ENCODE assay signal across 20 cellular contexts in genomic region chr13:25648996-25649633, GRCh38.
"Had no signal": no experiment of that assay in that cellular context is flagged by ENCODE, and none has a peak within 500 bp of the region (broad histone marks: within the 10 kb centered on the region; RNA-seq: fewer than 3 reads in every experiment).

No MANE protein-coding gene starts in this region.

- H3K36me3 Mint-ChIP-seq: naive B cell; neural progenitor cell; stimulated activated memory B cell treated with anti-CD40 and anti-IgM and Interleukin-4, amounts not matched to agents 10 μg/mL and 1 μg/mL and 100 μg/mL, for 72 hours had no signal

- H3K27me3 ChIP-seq: gastrocnemius medialis, neural progenitor cell, spleen had no signal

- H3K4me3 ChIP-seq: gastrocnemius medialis, heart left ventricle, left ventricle myocardium inferior, neural progenitor cell, pancreas, spleen had no signal

- H3K4me2 ChIP-seq: neural progenitor cell had no signal

- H3K4me1 ChIP-seq: gastrocnemius medialis, heart left ventricle, left ventricle myocardium inferior, pancreas, spleen had no signal

- H3K9me3 ChIP-seq: gastrocnemius medialis, pancreas had no signal

- DNase-seq: activated CD4-positive, alpha-beta T cell treated with anti-CD3 and anti-CD28 coated beads, Interleukin-2, amount 10 ng/mL, durations not matched to agents 24 days and 14 days; activated CD8-positive, alpha-beta memory T cell treated with anti-CD3 and anti-CD28 coated beads for 24 hours; activated CD8-positive, alpha-beta memory T cell treated with anti-CD3 and anti-CD28 coated beads, Interleukin-2, amount 50 U/mL, for 48 hours; activated gamma-delta T cell; activated T-cell treated with anti-CD3 and anti-CD28 coated beads, Interleukin-2, amount 50 U/mL, for 72 hours; cerebellar nuclear complex; cortex of kidney; gastrocnemius medialis; heart left ventricle; left ventricle myocardium inferior; mammary epithelial cell; naive B cell; pancreas; spleen; stimulated activated CD4-positive, alpha-beta T cell treated with anti-CD3 and anti-CD28 coated beads, Interleukin-4, amount 100 ng/mL, for 4 hours; T-helper 1 cell; T-helper 9 cell had no signal

- H3K36me3 ChIP-seq: gastrocnemius medialis, heart left ventricle, left ventricle myocardium inferior, neural progenitor cell, pancreas, spleen had no signal

- H3K9ac ChIP-seq: neural progenitor cell had no signal

- H3K27ac Mint-ChIP-seq: activated CD4-positive, alpha-beta T cell treated with anti-CD3 and anti-CD28 coated beads, Interleukin-2, amount 10 ng/mL, durations not matched to agents 24 days and 14 days; activated naive CD4-positive, alpha-beta T cell treated with anti-CD3 and anti-CD28 coated beads, Interleukin-2, amount 50 U/mL, for 24 hours; activated T-cell treated with anti-CD3 and anti-CD28 coated beads, Interleukin-2, amount 50 U/mL, for 72 hours; naive B cell; neural progenitor cell; stimulated activated memory B cell treated with anti-CD40 and anti-IgM and Interleukin-4, amounts not matched to agents 10 μg/mL and 1 μg/mL and 100 μg/mL, for 72 hours had no signal

- H3K4me1 Mint-ChIP-seq: activated CD4-positive, alpha-beta T cell treated with anti-CD3 and anti-CD28 coated beads, Interleukin-2, amount 10 ng/mL, durations not matched to agents 24 days and 14 days; activated naive CD4-positive, alpha-beta T cell treated with anti-CD3 and anti-CD28 coated beads, Interleukin-2, amount 50 U/mL, for 24 hours; naive B cell; stimulated activated memory B cell treated with anti-CD40 and anti-IgM and Interleukin-4, amounts not matched to agents 10 μg/mL and 1 μg/mL and 100 μg/mL, for 72 hours had no signal

- H3K4me3 Mint-ChIP-seq: activated CD4-positive, alpha-beta T cell treated with anti-CD3 and anti-CD28 coated beads, Interleukin-2, amount 10 ng/mL, durations not matched to agents 24 days and 14 days; activated naive CD4-positive, alpha-beta T cell treated with anti-CD3 and anti-CD28 coated beads, Interleukin-2, amount 50 U/mL, for 24 hours; activated T-cell treated with anti-CD3 and anti-CD28 coated beads, Interleukin-2, amount 50 U/mL, for 72 hours; naive B cell; neural progenitor cell; stimulated activated memory B cell treated with anti-CD40 and anti-IgM and Interleukin-4, amounts not matched to agents 10 μg/mL and 1 μg/mL and 100 μg/mL, for 72 hours had no signal

- H3K27ac ChIP-seq: gastrocnemius medialis, heart left ventricle, left ventricle myocardium inferior, neural progenitor cell, pancreas, spleen had no signal

- H2AFZ ChIP-seq: neural progenitor cell had no signal
